8 cellular contexts compared by ENCODE assay signal in the genomic region with DNA sequence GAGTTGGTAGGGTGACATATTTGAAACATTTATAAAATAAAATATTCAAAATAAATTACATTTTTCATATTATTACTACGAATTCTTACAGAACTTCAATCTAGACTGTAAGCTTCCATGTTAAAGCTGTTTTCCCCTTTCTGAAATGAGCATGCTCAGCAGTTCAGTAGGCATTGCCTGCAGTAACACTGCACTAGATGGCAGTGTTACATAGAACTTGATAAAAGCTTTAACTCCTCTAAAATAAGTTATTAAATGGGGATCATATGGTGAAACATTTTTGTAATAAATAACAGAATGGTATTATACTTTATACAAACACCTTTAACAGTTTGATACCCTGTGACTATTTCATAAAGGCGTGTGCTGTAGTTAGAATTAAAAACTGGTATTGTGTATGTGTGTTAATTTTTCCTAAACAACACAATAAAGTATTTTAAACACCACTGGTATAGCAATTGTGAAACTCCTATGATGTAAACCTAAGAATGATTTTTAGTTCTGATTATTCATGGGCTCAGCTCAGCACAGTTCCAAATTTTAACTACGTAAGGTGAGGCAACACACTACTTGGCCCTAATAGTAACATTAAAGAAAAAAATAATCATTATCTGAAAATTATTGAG. TPM values are rescaled to one million over a fixed set of nuclear protein-coding genes. Genes with fewer than 3 reads are reported as not detected.
A peak's percentile ranks its signal among the peaks of the same experiment; 100 is the strongest.
DNase-seq lines count a peak whose midpoint lies in the region; ATAC-seq and TF ChIP-seq lines count a peak whose summit lies in the region.

No MANE protein-coding gene starts in this region.

- peak; percentile 50 for TF ChIP-seq CTCF in 22Rv1 (IDR thresholded peaks at IDR 0.05)
- peak; percentile 70 for TF ChIP-seq CTCF in HFF-Myc (IDR thresholded peaks at IDR 0.05; ENCODE audit: low read depth, low read length, missing control alignments)

- H3K36me3 Mint-ChIP-seq in activated naive CD8-positive, alpha-beta T cell treated with anti-CD3 and anti-CD28 coated beads for 36 hours: peaks cover 41% of the 10 kb centered on the region
- H3K36me3 Mint-ChIP-seq in stimulated activated effector memory CD8-positive, alpha-beta T cell treated with anti-CD3 and anti-CD28 coated beads, Interleukin-12 subunit alpha, Interleukin-12 subunit beta, amount 100 ng/mL, for 72 hours: peaks cover 51% of the 10 kb centered on the region

- DNase-seq in G401 (ENCODE audit: low spot score) (peak; percentile 37), HFF-Myc (ENCODE audit: extremely low read depth, low read depth) (no peak), NCI-H1092 treated with DMSO at 0.1 percent for 48 hours (lab: John Stamatoyannopoulos, UW) (peak; percentile 34), left ventricle myocardium superior (no peak)
- DNase-seq in activated naive CD8-positive, alpha-beta T cell treated with anti-CD3 and anti-CD28 coated beads for 36 hours: no peak
- no peak for DNase-seq in stimulated activated effector memory CD8-positive, alpha-beta T cell treated with anti-CD3 and anti-CD28 coated beads, Interleukin-12 subunit alpha, Interleukin-12 subunit beta, amount 100 ng/mL, for 72 hours (ENCODE audit: low spot score in 2 of 2)
- no peak for DNase-seq in NK-92 treated with Interleukin-12 subunit alpha and Interleukin-12 subunit beta, amount 100 ng/mL, for 24 hours (lab: John Stamatoyannopoulos, UW)

- intact Hi-C loops in left ventricle myocardium superior (cut with micrococcal nuclease): loop anchor here (10.0 kb wide), 1 partner anchor 165 kb away; no protein-coding TSS in a partner anchor

- H3K4me3 ChIP-seq in HFF-Myc (replicated peaks; ENCODE audit: low read depth, low read length): no peak overlapping the region

- H3K27ac ChIP-seq in 22Rv1: no peak overlapping the region

- H3K4me3 Mint-ChIP-seq in activated naive CD8-positive, alpha-beta T cell treated with anti-CD3 and anti-CD28 coated beads for 36 hours: no peak overlapping the region
- H3K4me3 Mint-ChIP-seq in stimulated activated effector memory CD8-positive, alpha-beta T cell treated with anti-CD3 and anti-CD28 coated beads, Interleukin-12 subunit alpha, Interleukin-12 subunit beta, amount 100 ng/mL, for 72 hours: no peak overlapping the region

- in situ Hi-C loops in G401 (cut with HindIII; ENCODE audit: low sequenced_read_pairs): no loop called here

- peaks cover 61% of the 10 kb centered on the region for H3K4me1 Mint-ChIP-seq in activated naive CD8-positive, alpha-beta T cell treated with anti-CD3 and anti-CD28 coated beads for 36 hours
- H3K4me1 Mint-ChIP-seq in stimulated activated effector memory CD8-positive, alpha-beta T cell treated with anti-CD3 and anti-CD28 coated beads, Interleukin-12 subunit alpha, Interleukin-12 subunit beta, amount 100 ng/mL, for 72 hours: peaks cover 53% of the 10 kb centered on the region

- H3K27me3 Mint-ChIP-seq in activated naive CD8-positive, alpha-beta T cell treated with anti-CD3 and anti-CD28 coated beads for 36 hours: no peaks in the 10 kb centered on the region

- H3K27ac Mint-ChIP-seq in activated naive CD8-positive, alpha-beta T cell treated with anti-CD3 and anti-CD28 coated beads for 36 hours: peak overlapping the region; percentile 20
- H3K27ac Mint-ChIP-seq in stimulated activated effector memory CD8-positive, alpha-beta T cell treated with anti-CD3 and anti-CD28 coated beads, Interleukin-12 subunit alpha, Interleukin-12 subunit beta, amount 100 ng/mL, for 72 hours: peak overlapping the region; percentile 6

- peaks cover 11% of the 10 kb centered on the region for H3K9me3 Mint-ChIP-seq in activated naive CD8-positive, alpha-beta T cell treated with anti-CD3 and anti-CD28 coated beads for 36 hours
- peaks cover 3% of the 10 kb centered on the region for H3K9me3 Mint-ChIP-seq in stimulated activated effector memory CD8-positive, alpha-beta T cell treated with anti-CD3 and anti-CD28 coated beads, Interleukin-12 subunit alpha, Interleukin-12 subunit beta, amount 100 ng/mL, for 72 hours

- peak; percentile 68 for ATAC-seq in left ventricle myocardium superior
- ATAC-seq in stimulated activated effector memory CD8-positive, alpha-beta T cell treated with anti-CD3 and anti-CD28 coated beads, Interleukin-12 subunit alpha, Interleukin-12 subunit beta, amount 100 ng/mL, for 72 hours: peak; percentile 65

RNA-seq across cellular contexts. Expression of gene GPR18, which starts 11.6 kb away (rescaled TPM):
- not detected in 2 replicates for total RNA-seq in G401 (2014; rRNA removed; shearing (Covaris generic))
- total RNA-seq in activated naive CD8-positive, alpha-beta T cell treated with anti-CD3 and anti-CD28 coated beads for 36 hours: 10 to 100 TPM; 16.9 to 17.6 TPM
- total RNA-seq in left ventricle myocardium superior: not detected

RNA-seq across cellular contexts. Expression of gene GPR183, which starts 37.5 kb away (rescaled TPM):
- total RNA-seq in G401 (2014; rRNA removed; shearing (Covaris generic)): not detected in 2 replicates
- total RNA-seq in activated naive CD8-positive, alpha-beta T cell treated with anti-CD3 and anti-CD28 coated beads for 36 hours: 1 to 10 TPM; 4.3 to 4.5 TPM
- total RNA-seq in left ventricle myocardium superior: 2.6 TPM

Comparison
In these comparisons a context has a peak if more than half of its experiments do, and no peak if none do; other contexts are left out.
1. DNase-seq: peak in G401 (single experiment) and NCI-H1092 treated with DMSO at 0.1 percent for 48 hours (single experiment); none in HFF-Myc (single experiment), activated naive CD8-positive, alpha-beta T cell treated with anti-CD3 and anti-CD28 coated beads for 36 hours (single experiment), left ventricle myocardium superior (single experiment), stimulated activated effector memory CD8-positive, alpha-beta T cell treated with anti-CD3 and anti-CD28 coated beads, Interleukin-12 subunit alpha, Interleukin-12 subunit beta, amount 100 ng/mL, for 72 hours (0 of 2) and NK-92 treated with Interleukin-12 subunit alpha and Interleukin-12 subunit beta, amount 100 ng/mL, for 24 hours (single experiment).
2. RNA of gene GPR18, which starts 11.6 kb away (total RNA-seq): 16.9 to 17.6 TPM in activated naive CD8-positive, alpha-beta T cell treated with anti-CD3 and anti-CD28 coated beads for 36 hours; not detected in left ventricle myocardium superior (single experiment) and not detected in G401; every median in the first group is over 10 times any median in the second.